1 cellular context compared by ENCODE assay signal in genomic region chr6:3380344-3381232, GRCh38.
A peak's percentile ranks its signal among the peaks of the same experiment; 100 is the strongest.
TF ChIP-seq lines count a peak whose summit lies in the region.

No MANE protein-coding gene starts in this region.

TF ChIP-seq in HepG2, 621 proteins besides CTCF, POLR2A, EP300 and RAD21 (continued from another document):
- TF ChIP-seq, protein P1, sequence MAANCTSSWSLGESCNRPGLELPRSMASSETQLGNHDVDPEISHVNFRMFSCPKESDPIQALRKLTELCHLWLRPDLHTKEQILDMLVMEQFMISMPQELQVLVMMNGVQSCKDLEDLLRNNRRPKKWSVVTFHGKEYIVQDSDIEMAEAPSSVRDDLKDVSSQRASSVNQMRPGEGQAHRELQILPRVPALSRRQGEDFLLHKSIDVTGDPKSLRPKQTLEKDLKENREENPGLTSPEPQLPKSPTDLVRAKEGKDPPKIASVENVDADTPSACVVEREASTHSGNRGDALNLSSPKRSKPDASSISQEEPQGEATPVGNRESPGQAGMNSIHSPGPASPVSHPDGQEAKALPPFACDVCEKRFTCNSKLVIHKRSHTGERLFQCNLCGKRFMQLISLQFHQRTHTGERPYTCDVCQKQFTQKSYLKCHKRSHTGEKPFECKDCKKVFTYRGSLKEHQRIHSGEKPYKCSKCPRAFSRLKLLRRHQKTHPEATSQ (CRISPR knock-in tag; IDR thresholded peaks at IDR 0.05; ENCODE audit: borderline replicate concordance): peak; percentile 33; the same call in 1 of the 2 replicates
- no peak for TF ChIP-seq ZBTB42 (CRISPR knock-in tag; IDR thresholded peaks at IDR 0.05)
- TF ChIP-seq ZFP36 (IDR thresholded peaks at IDR 0.05; ENCODE audit: borderline replicate concordance, low read depth, low read length, partially characterized antibody): no peak
- TF ChIP-seq ZNF644 (CRISPR knock-in tag; IDR thresholded peaks at IDR 0.05; ENCODE audit: low read depth): peak; percentile 55; the same call in 1 of the 2 replicates
